ENCODE assay signal across 26 cellular contexts in the genomic region with DNA sequence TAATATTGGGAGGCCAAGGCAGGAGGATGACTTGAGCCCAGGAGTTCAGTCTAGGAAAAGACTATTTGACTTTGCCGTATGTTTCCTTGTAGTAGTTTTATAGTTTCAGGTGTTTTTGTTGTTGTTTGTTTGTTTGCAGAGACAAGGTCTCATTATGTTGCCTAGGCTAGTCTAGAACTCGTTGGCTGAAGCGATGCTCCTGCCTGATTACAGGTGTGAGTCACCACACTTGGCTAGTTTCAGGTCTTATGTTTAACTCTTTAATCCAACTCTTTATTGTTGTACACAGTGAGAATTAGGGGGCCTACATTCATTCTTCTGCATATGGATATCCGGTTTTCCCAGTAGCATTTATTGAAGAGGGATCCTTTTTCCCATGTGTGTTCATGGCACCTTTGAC.
"Had no signal": no experiment of that assay in that cellular context is flagged by ENCODE, and none has a peak within 500 bp of the region (broad histone marks: within the 10 kb centered on the region; RNA-seq: fewer than 3 reads in every experiment).

No MANE protein-coding gene starts in this region.

- ATAC-seq: activated CD8-positive, alpha-beta T cell treated with anti-CD3 and anti-CD28 coated beads for 36 hours; activated naive CD8-positive, alpha-beta T cell treated with anti-CD3 and anti-CD28 coated beads, Interleukin-2, amount 50 U/mL, for 24 hours; activated T-cell treated with anti-CD3 and anti-CD28 coated beads, Interleukin-2, amount 50 U/mL, for 4 hours; activated T-helper 17 cell treated with anti-CD3 and anti-CD28 coated beads, Interleukin-2, amount 50 U/mL, for 72 hours; naive thymus-derived CD4-positive, alpha-beta T cell; sciatic nerve; stimulated activated effector memory CD8-positive, alpha-beta T cell treated with anti-CD3 and anti-CD28 coated beads, Interleukin-12 subunit alpha, Interleukin-12 subunit beta, amount 100 ng/mL, for 72 hours had no signal

- DNase-seq: activated CD4-positive, alpha-beta T cell treated with anti-CD3 and anti-CD28 coated beads, Interleukin-2, amount 50 U/mL, for 1 hour; activated CD4-positive, CD25-positive, alpha-beta regulatory T cell treated with anti-CD3 and anti-CD28 coated beads, Interleukin-2, amount 50 U/mL, for 72 hours; activated CD8-positive, alpha-beta T cell treated with anti-CD3 and anti-CD28 coated beads for 36 hours; activated gamma-delta T cell treated with Interleukin-2 at 50 U/mL for 16 hours; activated naive CD4-positive, alpha-beta T cell treated with anti-CD3 and anti-CD28 coated beads, Interleukin-2, amount 50 U/mL, for 16 hours; activated naive CD8-positive, alpha-beta T cell treated with anti-CD3 and anti-CD28 coated beads, Interleukin-2, amount 50 U/mL, for 24 hours; activated T-cell treated with anti-CD3 and anti-CD28 coated beads, Interleukin-2, amount 50 U/mL, for 4 hours; amygdala; dermis blood vessel endothelial cell; effector CD4-positive, alpha-beta T cell; head of caudate nucleus; hypothalamus; immature natural killer cell; midbrain; naive thymus-derived CD4-positive, alpha-beta T cell; ovary; stimulated activated CD4-positive, alpha-beta T cell treated with anti-CD3 and anti-CD28 coated beads, Interleukin-4, amount 100 ng/mL, for 24 hours; substantia nigra; T-helper 2 cell had no signal

- H3K27ac Mint-ChIP-seq: activated CD8-positive, alpha-beta T cell treated with anti-CD3 and anti-CD28 coated beads for 36 hours; activated naive CD8-positive, alpha-beta T cell treated with anti-CD3 and anti-CD28 coated beads, Interleukin-2, amount 50 U/mL, for 24 hours; activated T-helper 17 cell treated with anti-CD3 and anti-CD28 coated beads, Interleukin-2, amount 50 U/mL, for 72 hours; immature natural killer cell; memory B cell; progenitor cell of endocrine pancreas; stimulated activated effector memory CD8-positive, alpha-beta T cell treated with anti-CD3 and anti-CD28 coated beads, Interleukin-12 subunit alpha, Interleukin-12 subunit beta, amount 100 ng/mL, for 72 hours; stimulated activated naive CD8-positive, alpha-beta T cell treated with anti-CD3 and anti-CD28 coated beads, Interleukin-15, Interleukin-2, amounts not matched to agents 100 ng/mL and 50 ng/mL, for 24 hours had no signal

- H3K36me3 ChIP-seq: ovary had no signal

- H3K9me3 ChIP-seq: ovary had no signal

- H3K27me3 ChIP-seq: ovary had no signal

- H3K4me3 ChIP-seq: ovary, skin epidermis had no signal

- H3K36me3 Mint-ChIP-seq: memory B cell; stimulated activated effector memory CD8-positive, alpha-beta T cell treated with anti-CD3 and anti-CD28 coated beads, Interleukin-12 subunit alpha, Interleukin-12 subunit beta, amount 100 ng/mL, for 72 hours had no signal

- H3K4me3 Mint-ChIP-seq: activated CD8-positive, alpha-beta T cell treated with anti-CD3 and anti-CD28 coated beads for 36 hours; activated naive CD8-positive, alpha-beta T cell treated with anti-CD3 and anti-CD28 coated beads, Interleukin-2, amount 50 U/mL, for 24 hours; activated T-cell treated with anti-CD3 and anti-CD28 coated beads, Interleukin-2, amount 50 U/mL, for 4 hours; activated T-helper 17 cell treated with anti-CD3 and anti-CD28 coated beads, Interleukin-2, amount 50 U/mL, for 72 hours; immature natural killer cell; memory B cell; naive thymus-derived CD4-positive, alpha-beta T cell; stimulated activated effector memory CD8-positive, alpha-beta T cell treated with anti-CD3 and anti-CD28 coated beads, Interleukin-12 subunit alpha, Interleukin-12 subunit beta, amount 100 ng/mL, for 72 hours; stimulated activated naive CD8-positive, alpha-beta T cell treated with anti-CD3 and anti-CD28 coated beads, Interleukin-15, Interleukin-2, amounts not matched to agents 100 ng/mL and 50 ng/mL, for 24 hours had no signal

- H3K27ac ChIP-seq: ovary, skin epidermis had no signal

- H3K4me1 Mint-ChIP-seq: activated naive CD8-positive, alpha-beta T cell treated with anti-CD3 and anti-CD28 coated beads, Interleukin-2, amount 50 U/mL, for 24 hours; activated T-helper 17 cell treated with anti-CD3 and anti-CD28 coated beads, Interleukin-2, amount 50 U/mL, for 72 hours; immature natural killer cell; memory B cell; naive thymus-derived CD4-positive, alpha-beta T cell; stimulated activated effector memory CD8-positive, alpha-beta T cell treated with anti-CD3 and anti-CD28 coated beads, Interleukin-12 subunit alpha, Interleukin-12 subunit beta, amount 100 ng/mL, for 72 hours had no signal

- H3K27me3 Mint-ChIP-seq: activated CD8-positive, alpha-beta T cell treated with anti-CD3 and anti-CD28 coated beads for 36 hours; activated naive CD8-positive, alpha-beta T cell treated with anti-CD3 and anti-CD28 coated beads, Interleukin-2, amount 50 U/mL, for 24 hours; activated T-helper 17 cell treated with anti-CD3 and anti-CD28 coated beads, Interleukin-2, amount 50 U/mL, for 72 hours; memory B cell; naive thymus-derived CD4-positive, alpha-beta T cell; progenitor cell of endocrine pancreas; stimulated activated naive CD8-positive, alpha-beta T cell treated with anti-CD3 and anti-CD28 coated beads, Interleukin-15, Interleukin-2, amounts not matched to agents 100 ng/mL and 50 ng/mL, for 24 hours had no signal
